In the genomic region with DNA sequence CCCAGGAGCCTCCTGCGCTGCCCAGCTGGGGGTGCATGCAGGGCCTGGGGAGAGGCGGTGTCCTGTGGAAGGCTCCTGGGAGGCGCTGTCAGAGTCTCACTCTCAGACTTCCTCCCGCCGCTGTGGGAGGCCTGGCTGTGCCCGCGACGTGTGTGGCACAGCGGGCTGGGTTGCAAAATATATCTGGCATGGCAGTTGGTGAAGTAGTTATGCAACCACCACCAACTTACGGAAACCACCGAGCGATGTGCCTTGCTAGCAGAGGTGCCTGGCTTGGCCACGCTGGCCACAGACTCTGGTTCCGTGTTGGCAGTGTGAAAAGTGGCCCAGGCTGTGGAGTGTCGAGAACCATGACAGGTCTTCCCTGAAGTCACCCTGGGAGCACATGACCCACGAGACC, we compare ENCODE assay signal across 21 cellular contexts. TPM values are rescaled to one million over a fixed set of nuclear protein-coding genes. Genes with fewer than 3 reads are reported as not detected.
"Had no signal": no experiment of that assay in that cellular context is flagged by ENCODE, and none has a peak within 500 bp of the region (broad histone marks: within the 10 kb centered on the region; RNA-seq: fewer than 3 reads in every experiment).

No MANE protein-coding gene starts in this region.

- H3K4me3 ChIP-seq: heart left ventricle, neural progenitor cell, thoracic aorta, uterus had no signal

- H3K79me2 ChIP-seq: parathyroid adenoma had no signal

- DNase-seq: activated CD4-positive, alpha-beta T cell treated with anti-CD3 and anti-CD28 coated beads for 48 hours; activated CD8-positive, alpha-beta memory T cell treated with anti-CD3 and anti-CD28 coated beads, Interleukin-2, amount 50 U/mL, for 48 hours; activated CD8-positive, alpha-beta T cell treated with anti-CD3 and anti-CD28 coated beads, Interleukin-2, amount 10 ng/mL, durations not matched to agents 7 days and 5 days; activated naive CD4-positive, alpha-beta T cell treated with Interleukin-2 at 50 U/mL for 16 hours; effector CD4-positive, alpha-beta T cell; heart left ventricle; kidney; stimulated activated CD4-positive, alpha-beta T cell treated with anti-CD3 and anti-CD28 coated beads, Interleukin-4, amount 100 ng/mL, for 1 hour; stimulated activated CD8-positive, alpha-beta memory T cell treated with anti-CD3 and anti-CD28 coated beads, Interleukin-4, amount 100 ng/mL, for 48 hours; stimulated activated naive CD8-positive, alpha-beta T cell treated with anti-CD3 and anti-CD28 coated beads, Interleukin-15, amount 100 ng/mL, for 72 hours; uterus had no signal

- H3K9me3 ChIP-seq: heart left ventricle, thoracic aorta, uterus had no signal

- ATAC-seq: activated CD8-positive, alpha-beta T cell treated with anti-CD3 and anti-CD28 coated beads, Interleukin-2, amount 10 ng/mL, durations not matched to agents 7 days and 5 days; stimulated activated naive CD8-positive, alpha-beta T cell treated with anti-CD3 and anti-CD28 coated beads, Interleukin-15, amount 100 ng/mL, for 72 hours had no signal

- H3K27me3 ChIP-seq: uterus had no signal

- H3K4me1 ChIP-seq: heart left ventricle, neural progenitor cell, parathyroid adenoma, uterus had no signal

- H3K27ac ChIP-seq: heart left ventricle, neural progenitor cell, parathyroid adenoma, thoracic aorta, uterus had no signal

- H3K4me2 ChIP-seq: neural progenitor cell had no signal

- H2AFZ ChIP-seq: neural progenitor cell, parathyroid adenoma had no signal

- H3K36me3 ChIP-seq: heart left ventricle, neural progenitor cell, thoracic aorta, uterus had no signal

RNA-seq across cellular contexts. Expression of gene GATA2, which starts 30.6 kb away (rescaled TPM):
- total RNA-seq: activated CD8-positive, alpha-beta T cell treated with anti-CD3 and anti-CD28 coated beads, Interleukin-2, amount 10 ng/mL, durations not matched to agents 7 days and 5 days had no signal

RNA-seq across cellular contexts. Expression of gene DNAJB8, which starts 56.9 kb away (rescaled TPM):
- total RNA-seq: activated CD8-positive, alpha-beta T cell treated with anti-CD3 and anti-CD28 coated beads, Interleukin-2, amount 10 ng/mL, durations not matched to agents 7 days and 5 days; cardiac septum; fibroblast of lung; frontal cortex; heart left ventricle; kidney; liver; mesenteric fat pad; renal cortical epithelial cell; thoracic aorta; uterus had no signal
- polyA plus RNA-seq: adipose tissue, fibroblast of lung, heart left ventricle, liver had no signal
